ENCODE assay signal across 18 cellular contexts in the genomic region with DNA sequence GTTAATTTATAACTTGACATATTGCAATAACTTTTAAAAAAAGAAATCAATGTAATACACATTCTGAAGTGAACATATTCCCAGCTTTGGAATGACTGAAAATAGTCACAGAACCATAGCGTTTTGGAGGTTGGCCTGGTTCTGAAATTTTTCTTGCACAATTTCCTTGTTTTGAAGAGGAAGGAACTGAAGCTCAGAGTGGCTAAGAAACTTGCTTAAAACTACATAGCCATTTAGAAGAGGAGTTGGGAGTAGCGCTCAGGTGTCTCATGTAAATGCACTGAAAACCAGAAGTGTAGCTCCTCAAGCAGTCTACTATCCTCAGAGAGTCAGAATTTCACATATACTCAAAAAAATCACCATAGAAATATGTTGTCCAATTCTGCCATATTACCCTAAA. TPM values are rescaled to one million over a fixed set of nuclear protein-coding genes. Genes with fewer than 3 reads are reported as not detected.
DNase-seq lines count a peak whose midpoint lies in the region; ATAC-seq lines count a peak whose summit lies in the region.
"Had no signal": no experiment of that assay in that cellular context is flagged by ENCODE, and none has a peak within 500 bp of the region (broad histone marks: within the 10 kb centered on the region; RNA-seq: fewer than 3 reads in every experiment).

No MANE protein-coding gene starts in this region.

- H3K9me3 Mint-ChIP-seq in activated CD4-positive, alpha-beta T cell treated with anti-CD3 and anti-CD28 coated beads, Interleukin-2, amount 10 ng/mL, durations not matched to agents 24 days and 14 days, result no peaks in the 10 kb centered on the region
- peaks cover 2% of the 10 kb centered on the region for H3K9me3 Mint-ChIP-seq in activated naive CD8-positive, alpha-beta T cell treated with anti-CD3 and anti-CD28 coated beads for 36 hours
- H3K9me3 Mint-ChIP-seq: activated T-cell treated with anti-CD3 and anti-CD28 coated beads, Interleukin-2, amount 50 U/mL, for 4 hours had no signal

- H4K91ac ChIP-seq in trophoblast cell (ENCODE audit: low read depth, low read length), result no peak overlapping the region

- H2BK12ac ChIP-seq in trophoblast cell (ENCODE audit: low read length), result no peak overlapping the region

- H4K12ac ChIP-seq in trophoblast cell (ENCODE audit: low read depth, low read length), result no peak overlapping the region

- H3K27me3 ChIP-seq in trophoblast cell (ENCODE audit: insufficient read depth, low read length), result no peaks in the 10 kb centered on the region
- H3K27me3 ChIP-seq: colonic mucosa, Peyer's patch had no signal

- no peaks in the 10 kb centered on the region for H3K27me3 Mint-ChIP-seq in activated CD4-positive, alpha-beta T cell treated with anti-CD3 and anti-CD28 coated beads, Interleukin-2, amount 10 ng/mL, durations not matched to agents 24 days and 14 days
- no peaks in the 10 kb centered on the region for H3K27me3 Mint-ChIP-seq in activated naive CD8-positive, alpha-beta T cell treated with anti-CD3 and anti-CD28 coated beads for 36 hours

- H2AK5ac ChIP-seq in trophoblast cell (ENCODE audit: low read length), result no peak overlapping the region

- ATAC-seq in HG02763 (IDR thresholded peaks at IDR 0.05; ENCODE audit: unreplicated experiment), result no peak
- ATAC-seq: activated T-cell treated with anti-CD3 and anti-CD28 coated beads, Interleukin-2, amount 50 U/mL, for 4 hours; psoas muscle had no signal

- peaks cover 52% of the 10 kb centered on the region for H3K4me1 Mint-ChIP-seq in activated CD4-positive, alpha-beta T cell treated with anti-CD3 and anti-CD28 coated beads, Interleukin-2, amount 10 ng/mL, durations not matched to agents 24 days and 14 days
- H3K4me1 Mint-ChIP-seq in activated naive CD8-positive, alpha-beta T cell treated with anti-CD3 and anti-CD28 coated beads for 36 hours, result peaks cover 76% of the 10 kb centered on the region

- H3K79me2 ChIP-seq in trophoblast cell (ENCODE audit: control insufficient read depth, insufficient read depth, low read length, poor library complexity), result peaks cover 9% of the 10 kb centered on the region

- H3K4me3 Mint-ChIP-seq in activated CD4-positive, alpha-beta T cell treated with anti-CD3 and anti-CD28 coated beads, Interleukin-2, amount 10 ng/mL, durations not matched to agents 24 days and 14 days, result no peak overlapping the region
- no peak overlapping the region for H3K4me3 Mint-ChIP-seq in activated naive CD8-positive, alpha-beta T cell treated with anti-CD3 and anti-CD28 coated beads for 36 hours
- H3K4me3 Mint-ChIP-seq: activated T-cell treated with anti-CD3 and anti-CD28 coated beads, Interleukin-2, amount 50 U/mL, for 4 hours had no signal

- H2BK5ac ChIP-seq in trophoblast cell (ENCODE audit: low read depth, low read length, poor library complexity), result no peak overlapping the region

- H3K36me3 Mint-ChIP-seq in activated CD4-positive, alpha-beta T cell treated with anti-CD3 and anti-CD28 coated beads, Interleukin-2, amount 10 ng/mL, durations not matched to agents 24 days and 14 days (ENCODE audit: low read depth), result peaks cover 78% of the 10 kb centered on the region
- peaks cover 89% of the 10 kb centered on the region for H3K36me3 Mint-ChIP-seq in activated naive CD8-positive, alpha-beta T cell treated with anti-CD3 and anti-CD28 coated beads for 36 hours

- no peak for DNase-seq in activated CD4-positive, alpha-beta T cell treated with anti-CD3 and anti-CD28 coated beads, Interleukin-2, amount 10 ng/mL, durations not matched to agents 24 days and 14 days
- DNase-seq in activated CD4-positive, alpha-beta T cell treated with anti-CD3 and anti-CD28 coated beads, Interleukin-2, amount 50 U/mL, for 4 hours, result no peak
- DNase-seq in KBM-7 (peak; percentile 44), trophoblast cell (no peak), DMS114 treated with DMSO at 0.1 percent for 48 hours (lab: John Stamatoyannopoulos, UW; ENCODE audit: unreplicated experiment) (no peak), SW480 (ENCODE audit: low spot score) (no peak)
- DNase-seq in activated naive CD8-positive, alpha-beta T cell treated with anti-CD3 and anti-CD28 coated beads for 36 hours, result no peak
- DNase-seq: activated CD4-positive, CD25-positive, alpha-beta regulatory T cell treated with anti-CD3 and anti-CD28 coated beads, Interleukin-2, amount 50 U/mL, for 72 hours; activated T-cell treated with anti-CD3 and anti-CD28 coated beads, Interleukin-2, amount 50 U/mL, for 4 hours; anterior cingulate cortex; colonic mucosa; hypothalamus; NCI-H1930; NCI-H524; Peyer's patch; psoas muscle; substantia nigra had no signal

- no peaks in the 10 kb centered on the region for H3K79me1 ChIP-seq in trophoblast cell (ENCODE audit: low read length)

- no peak overlapping the region for H3K9ac ChIP-seq in trophoblast cell (ENCODE audit: low read length)

- no CpG with 5 or more reads among the region's 2 CpGs for WGBS in trophoblast cell (ENCODE audit: extremely low coverage, insufficient coverage, insufficient read length)

- H3K9me3 ChIP-seq in trophoblast cell (ENCODE audit: insufficient read depth, low read depth, low read length), result no peaks in the 10 kb centered on the region
- H3K9me3 ChIP-seq: colonic mucosa, Peyer's patch, psoas muscle had no signal

- no peak overlapping the region for H3K14ac ChIP-seq in trophoblast cell (ENCODE audit: low read length)

- peak overlapping the region; percentile 69 for H3K4ac ChIP-seq in trophoblast cell (ENCODE audit: low read depth, low read length)

- in situ Hi-C loops in KBM-7 (cut with MboI; ENCODE audit: low pct_unique_long_range_greater_than_20kb, low sequenced_read_pairs), result no loop called here

- H2AFZ ChIP-seq in trophoblast cell (ENCODE audit: insufficient read depth, low read length, poor library complexity), result no peak overlapping the region

- H4K8ac ChIP-seq in trophoblast cell (ENCODE audit: low read depth, low read length), result no peak overlapping the region

- no peak overlapping the region for H3K4me3 ChIP-seq in trophoblast cell (ENCODE audit: low read depth, low read length)
- H3K4me3 ChIP-seq: colonic mucosa, Peyer's patch, psoas muscle had no signal

- intact Hi-C loops in activated CD4-positive, alpha-beta T cell treated with anti-CD3 and anti-CD28 coated beads, Interleukin-2, amount 10 ng/mL, durations not matched to agents 24 days and 14 days (cut with micrococcal nuclease), result no loop called here

- no peak overlapping the region for H3K18ac ChIP-seq in trophoblast cell (ENCODE audit: low read length)

- peak overlapping the region; percentile 11 for H3K27ac Mint-ChIP-seq in activated CD4-positive, alpha-beta T cell treated with anti-CD3 and anti-CD28 coated beads, Interleukin-2, amount 10 ng/mL, durations not matched to agents 24 days and 14 days
- peak overlapping the region; percentile 62 for H3K27ac Mint-ChIP-seq in activated naive CD8-positive, alpha-beta T cell treated with anti-CD3 and anti-CD28 coated beads for 36 hours

- H3K4me1 ChIP-seq in trophoblast cell (ENCODE audit: control insufficient read depth in 1 of 2, insufficient read depth in 2 of 2, low read length in 2 of 2), result peaks cover 7 to 10% of the 10 kb centered on the region in 2 experiments
- H3K4me1 ChIP-seq: colonic mucosa had no signal

- H3K4me2 ChIP-seq in trophoblast cell (ENCODE audit: low read length), result no peak overlapping the region

- no peak overlapping the region for H2BK120ac ChIP-seq in trophoblast cell (ENCODE audit: insufficient read depth, low read length, poor library complexity)

- peaks cover 13 to 38% of the 10 kb centered on the region in 2 experiments for H3K36me3 ChIP-seq in trophoblast cell (ENCODE audit: control insufficient read depth in 1 of 2, insufficient read depth in 2 of 2, low read length in 2 of 2)
- H3K36me3 ChIP-seq: colonic mucosa, Peyer's patch had no signal

- no peak overlapping the region for H3K23ac ChIP-seq in trophoblast cell (ENCODE audit: low read length)

- no peak overlapping the region for H3K27ac ChIP-seq in trophoblast cell (ENCODE audit: low read depth, low read length)
- H3K27ac ChIP-seq: colonic mucosa, Peyer's patch, psoas muscle had no signal

RNA-seq across cellular contexts. Expression of a gene that starts 41.2 kb away (rescaled TPM):
- 180 and 181 TPM in 2 replicates for total RNA-seq in activated CD4-positive, alpha-beta T cell treated with anti-CD3 and anti-CD28 coated beads, Interleukin-2, amount 10 ng/mL, durations not matched to agents 24 days and 14 days
- total RNA-seq in activated naive CD8-positive, alpha-beta T cell treated with anti-CD3 and anti-CD28 coated beads for 36 hours, result 100 to 1,000 TPM; 255 to 260 TPM
- polyA plus RNA-seq in trophoblast cell (2013), result 376 TPM in 2 replicates
